Comparison of ENCODE assay signal across 8 cellular contexts in genomic region chr2:160406591-160407392, GRCh38.
DNase-seq lines count a peak whose midpoint lies in the region; ATAC-seq lines count a peak whose summit lies in the region.

No MANE protein-coding gene starts in this region.

- ATAC-seq in GM18511 (IDR thresholded peaks at IDR 0.05; ENCODE audit: unreplicated experiment) (peak; percentile 69), HG02885 (IDR thresholded peaks at IDR 0.05; ENCODE audit: poor library complexity, unreplicated experiment) (peak; percentile 58)

- H3K27ac ChIP-seq in effector memory CD4-positive, alpha-beta T cell (ENCODE audit: insufficient read depth, low read length, poor library complexity, severe bottlenecking), result peak overlapping the region; percentile 98

- peaks cover 39% of the 10 kb centered on the region for H3K4me1 ChIP-seq in effector memory CD4-positive, alpha-beta T cell (ENCODE audit: control insufficient read depth, insufficient read depth, low read length, poor library complexity, severe bottlenecking)

- DNase-seq in NCI-H446 treated with DMSO at 0.1 percent for 48 hours (lab: John Stamatoyannopoulos, UW) (peak; percentile 18), mesenteric fat pad (ENCODE audit: low spot score) (peak; percentile 89), NCI-H146 treated with DMSO at 0.1 percent for 48 hours (lab: John Stamatoyannopoulos, UW; ENCODE audit: unreplicated experiment) (no peak)
- peak; percentile 35 to 74 for DNase-seq in activated CD4-positive, alpha-beta T cell treated with anti-CD3 and anti-CD28 coated beads, Interleukin-2, amount 50 U/mL, for 24 hours (ENCODE audit: low read depth in 1 of 2, low spot score in 1 of 2)
- DNase-seq in effector memory CD4-positive, alpha-beta T cell, result peak; percentile 72 to 78 (median 74)
- DNase-seq in stimulated activated CD8-positive, alpha-beta memory T cell treated with anti-CD3 and anti-CD28 coated beads, Interleukin-15, amount 100 ng/mL, for 24 hours (ENCODE audit: low read depth), result peak; percentile 29

- no peaks in the 10 kb centered on the region for H3K36me3 ChIP-seq in effector memory CD4-positive, alpha-beta T cell (ENCODE audit: control insufficient read depth, insufficient read depth, low read length)

- H3K4me3 ChIP-seq in effector memory CD4-positive, alpha-beta T cell (ENCODE audit: insufficient read depth, low read depth, low read length, poor library complexity, severe bottlenecking), result peak overlapping the region; percentile 67

- H3K27me3 ChIP-seq in effector memory CD4-positive, alpha-beta T cell (replicated peaks; ENCODE audit: control insufficient read depth, insufficient read depth, low read length, poor library complexity, severe bottlenecking), result no peaks in the 10 kb centered on the region

- H3K9me3 ChIP-seq in effector memory CD4-positive, alpha-beta T cell (ENCODE audit: control insufficient read depth, low read length), result no peaks in the 10 kb centered on the region
